Comparison of ENCODE assay signal across 28 cellular contexts in genomic region chr17:65916425-65916824, GRCh38.
"Had no signal": no experiment of that assay in that cellular context is flagged by ENCODE, and none has a peak within 500 bp of the region (broad histone marks: within the 10 kb centered on the region; RNA-seq: fewer than 3 reads in every experiment).

No MANE protein-coding gene starts in this region.

- H3K4me3 ChIP-seq: stomach, suprapubic skin, testis, thoracic aorta, thyroid gland, tibial artery, tibial nerve, transverse colon, upper lobe of left lung, upper lobe of right lung, uterus, vagina had no signal

- H3K27me3 Mint-ChIP-seq: stimulated activated memory B cell treated with anti-CD40 and anti-IgM and Interleukin-4, amounts not matched to agents 10 μg/mL and 1 μg/mL and 100 μg/mL, for 72 hours; stimulated activated naive B cell treated with anti-CD40 and anti-IgM and Interleukin-4, amounts not matched to agents 10 μg/mL and 1 μg/mL and 100 μg/mL, for 72 hours; stimulated activated naive CD8-positive, alpha-beta T cell treated with anti-CD3 and anti-CD28 coated beads, Interleukin-15, amount 100 ng/mL, for 72 hours; stimulated activated naive CD8-positive, alpha-beta T cell treated with anti-CD3 and anti-CD28 coated beads, Interleukin-15, Interleukin-2, amounts not matched to agents 100 ng/mL and 50 ng/mL, for 24 hours; type B pancreatic cell had no signal

- H3K4me1 ChIP-seq: vagina had no signal

- H3K36me3 Mint-ChIP-seq: stimulated activated effector memory CD8-positive, alpha-beta T cell treated with anti-CD3 and anti-CD28 coated beads, Interleukin-12 subunit alpha, Interleukin-12 subunit beta, amount 100 ng/mL, for 72 hours; type B pancreatic cell had no signal

- H3K4me3 Mint-ChIP-seq: stimulated activated effector memory CD8-positive, alpha-beta T cell treated with anti-CD3 and anti-CD28 coated beads, Interleukin-12 subunit alpha, Interleukin-12 subunit beta, amount 100 ng/mL, for 72 hours; stimulated activated memory B cell treated with anti-CD40 and anti-IgM and Interleukin-4, amounts not matched to agents 10 μg/mL and 1 μg/mL and 100 μg/mL, for 72 hours; stimulated activated naive B cell treated with anti-CD40 and anti-IgM and Interleukin-4, amounts not matched to agents 10 μg/mL and 1 μg/mL and 100 μg/mL, for 72 hours; stimulated activated naive CD8-positive, alpha-beta T cell treated with anti-CD3 and anti-CD28 coated beads, Interleukin-15, Interleukin-2, amounts not matched to agents 100 ng/mL and 50 ng/mL, for 24 hours; type B pancreatic cell had no signal

- H3K27ac Mint-ChIP-seq: stimulated activated memory B cell treated with anti-CD40 and anti-IgM and Interleukin-4, amounts not matched to agents 10 μg/mL and 1 μg/mL and 100 μg/mL, for 72 hours; stimulated activated naive B cell treated with anti-CD40 and anti-IgM and Interleukin-4, amounts not matched to agents 10 μg/mL and 1 μg/mL and 100 μg/mL, for 72 hours; type B pancreatic cell had no signal

- H3K27ac ChIP-seq: suprapubic skin, testis, thoracic aorta, thyroid gland, tibial artery, tibial nerve, transverse colon, upper lobe of left lung, upper lobe of right lung, uterus, vagina had no signal

- H3K27me3 ChIP-seq: stomach, suprapubic skin, testis, thyroid gland, tibial artery, tibial nerve, transverse colon, upper lobe of left lung, upper lobe of right lung, uterus, vagina had no signal

- DNase-seq: stimulated activated CD4-positive, alpha-beta T cell treated with anti-CD3 and anti-CD28 coated beads, Interleukin-2, amount 100 ng/mL, for 48 hours; stimulated activated CD4-positive, alpha-beta T cell treated with anti-CD3 and anti-CD28 coated beads, Interleukin-4, amount 100 ng/mL, for 1 hour; stimulated activated CD4-positive, alpha-beta T cell treated with anti-CD3 and anti-CD28 coated beads, Interleukin-4, amount 100 ng/mL, for 24 hours; stimulated activated CD4-positive, alpha-beta T cell treated with anti-CD3 and anti-CD28 coated beads, Interleukin-4, amount 100 ng/mL, for 4 hours; stimulated activated CD8-positive, alpha-beta memory T cell treated with anti-CD3 and anti-CD28 coated beads, Interleukin-4, amount 100 ng/mL, for 48 hours; stimulated activated naive B cell treated with anti-CD40 and anti-IgM and Interleukin-4, amounts not matched to agents 10 μg/mL and 1 μg/mL and 100 μg/mL, for 72 hours; stimulated activated naive CD4-positive, alpha-beta T cell; stimulated activated naive CD4-positive, alpha-beta T cell treated with Interleukin-2 at 50 U/mL for 16 hours; stimulated activated naive CD8-positive, alpha-beta T cell treated with anti-CD3 and anti-CD28 coated beads, Interleukin-15, amount 100 ng/mL, for 72 hours; stimulated activated naive CD8-positive, alpha-beta T cell treated with anti-CD3 and anti-CD28 coated beads, Interleukin-15, Interleukin-2, amounts not matched to agents 100 U/mL and 50 U/mL, for 24 hours; stomach; substantia nigra; testis; thyroid gland; tibial artery; transverse colon; trophoblast cell; upper lobe of left lung; upper lobe of right lung; uterus had no signal

- ATAC-seq: stimulated activated effector memory CD8-positive, alpha-beta T cell treated with anti-CD3 and anti-CD28 coated beads, Interleukin-12 subunit alpha, Interleukin-12 subunit beta, amount 100 ng/mL, for 72 hours; stimulated activated memory B cell treated with anti-CD40 and anti-IgM and Interleukin-4, amounts not matched to agents 10 μg/mL and 1 μg/mL and 100 μg/mL, for 72 hours; stimulated activated naive B cell treated with anti-CD40 and anti-IgM and Interleukin-4, amounts not matched to agents 10 μg/mL and 1 μg/mL and 100 μg/mL, for 72 hours; stimulated activated naive CD8-positive, alpha-beta T cell treated with anti-CD3 and anti-CD28 coated beads, Interleukin-15, amount 100 ng/mL, for 72 hours; stimulated activated naive CD8-positive, alpha-beta T cell treated with anti-CD3 and anti-CD28 coated beads, Interleukin-15, Interleukin-2, amounts not matched to agents 100 U/mL and 50 U/mL, for 24 hours; upper lobe of right lung had no signal

- H3K36me3 ChIP-seq: stomach, suprapubic skin, thoracic aorta, thyroid gland, tibial artery, tibial nerve, transverse colon, upper lobe of left lung, upper lobe of right lung, uterus, vagina had no signal

- H3K9me3 ChIP-seq: suprapubic skin, testis, thoracic aorta, thyroid gland, tibial artery, transverse colon, upper lobe of right lung, uterus, vagina had no signal

- H3K9me3 Mint-ChIP-seq: type B pancreatic cell had no signal
